7 cellular contexts compared by ENCODE assay signal in genomic region chr19:13095934-13096890, GRCh38. TPM values are rescaled to one million over a fixed set of nuclear protein-coding genes. Genes with fewer than 3 reads are reported as not detected.
A peak's percentile ranks its signal among the peaks of the same experiment; 100 is the strongest.
DNase-seq lines count a peak whose midpoint lies in the region; TF ChIP-seq lines count a peak whose summit lies in the region.

No MANE protein-coding gene starts in this region.

- H3K4me3 ChIP-seq in esophagus squamous epithelium (peak overlapping the region in 3 of 4 donors; percentile 19 to 47 (median 23)), smooth muscle cell (no peak overlapping the region)

- DNase-seq in HUDEP-2 (lab: John Stamatoyannopoulos, UW; ENCODE audit: unreplicated experiment in 76 of 76) (peak in 64 of 76 experiments; percentile 34 to 89 (median 68)), SHP77 treated with DMSO at 0.1 percent for 48 hours (lab: John Stamatoyannopoulos, UW) (peak; percentile 38), esophagus squamous epithelium (lab: John Stamatoyannopoulos, UW) (no peak), smooth muscle cell (lab: John Stamatoyannopoulos, UW; ENCODE audit: unreplicated experiment) (no peak), NCI-H2107 treated with DMSO at 0.1 percent for 48 hours (lab: John Stamatoyannopoulos, UW; ENCODE audit: unreplicated experiment) (no peak), amniotic stem cell (lab: John Stamatoyannopoulos, UW) (no peak), NCI-H524 treated with DMSO at 0.1 percent for 48 hours (lab: John Stamatoyannopoulos, UW) (no peak)

- H3F3A ChIP-seq in smooth muscle cell (ENCODE audit: low read depth), result peaks cover 14% of the 10 kb centered on the region

- H3K79me2 ChIP-seq in smooth muscle cell (ENCODE audit: low read depth), result no peaks in the 10 kb centered on the region

- H3K27me3 ChIP-seq in esophagus squamous epithelium, result peaks cover 0 to 9% (median 0%) of the 10 kb centered on the region in 4 donors
- peaks cover 48% of the 10 kb centered on the region for H3K27me3 ChIP-seq in smooth muscle cell (ENCODE audit: low read depth)

- no peaks in the 10 kb centered on the region for H3K9me3 ChIP-seq in esophagus squamous epithelium
- H3K9me3 ChIP-seq in smooth muscle cell (replicated peaks; ENCODE audit: low read depth), result no peaks in the 10 kb centered on the region

- no peak overlapping the region for H3K9ac ChIP-seq in smooth muscle cell (ENCODE audit: low read depth)

- H4K20me1 ChIP-seq in smooth muscle cell (ENCODE audit: low read depth), result peaks cover 11% of the 10 kb centered on the region

- H3K27ac ChIP-seq in esophagus squamous epithelium (peak overlapping the region; percentile 33 to 94 (median 88)), smooth muscle cell (ENCODE audit: low read depth) (no peak overlapping the region)

- TF ChIP-seq CTCF in esophagus squamous epithelium (IDR thresholded peaks at IDR 0.05), result peak in 3 of 6 experiments; percentile 6 to 24 (median 23)
- peak; percentile 26 for TF ChIP-seq CTCF in smooth muscle cell (IDR thresholded peaks at IDR 0.05; ENCODE audit: borderline replicate concordance, insufficient read depth, poor library complexity, severe bottlenecking)

- no peak overlapping the region for H2AFZ ChIP-seq in smooth muscle cell (ENCODE audit: low read depth)

- peak overlapping the region; percentile 65 for H3K4me2 ChIP-seq in smooth muscle cell

- H3K36me3 ChIP-seq in esophagus squamous epithelium (peaks cover 0 to 42% (median 0%) of the 10 kb centered on the region in 3 donors), smooth muscle cell (ENCODE audit: low read depth) (no peaks in the 10 kb centered on the region)

- H3K4me1 ChIP-seq in esophagus squamous epithelium, result peaks cover 41 to 99% (median 63%) of the 10 kb centered on the region in 3 donors
- peaks cover 32% of the 10 kb centered on the region for H3K4me1 ChIP-seq in smooth muscle cell (ENCODE audit: low read depth)

- intact Hi-C loops in esophagus squamous epithelium (cut with DNase I), result no loop called here

- no peak for TF ChIP-seq POLR2A in esophagus squamous epithelium (IDR thresholded peaks at IDR 0.05)

- WGBS in esophagus squamous epithelium, 2 donors, result 46 to 65% methylated on average over 2 to 13 of the region's 44 CpGs
- WGBS in smooth muscle cell (ENCODE audit: low lambda C conversion rate), result 7% methylated on average over 30 of the region's 44 CpGs

RNA-seq across cellular contexts. Expression of gene LYL1, which starts 6.4 kb away (rescaled TPM):
- total RNA-seq in esophagus squamous epithelium (10 to 100 TPM in 1 of 4 donors, 1 to 10 TPM in 3; 2.1 to 13.0 (median 3.9) TPM), smooth muscle cell (2.2 and 2.8 TPM in 2 replicates)
- 2.1 and 3.2 TPM in 2 replicates for polyA plus RNA-seq in smooth muscle cell

RNA-seq across cellular contexts. Expression of gene TRMT1, which starts 20.3 kb away (rescaled TPM):
- 10 to 100 TPM; 19.4 to 42.5 (median 29.0) TPM for total RNA-seq in esophagus squamous epithelium
- 19.1 and 21.9 TPM in 2 replicates for total RNA-seq in smooth muscle cell
- 37.4 and 44.3 TPM in 2 replicates for polyA plus RNA-seq in smooth muscle cell

RNA-seq across cellular contexts. Expression of gene NACC1, which starts 21.9 kb away (rescaled TPM):
- total RNA-seq in esophagus squamous epithelium, result 10 to 100 TPM; 26.7 to 45.5 (median 37.1) TPM
- 34.1 and 44.6 TPM in 2 replicates for total RNA-seq in smooth muscle cell
- 9.9 and 12.8 TPM in 2 replicates for polyA plus RNA-seq in smooth muscle cell

RNA-seq across cellular contexts. Expression of gene STX10, which starts 54.0 kb away (rescaled TPM):
- total RNA-seq in esophagus squamous epithelium (10 to 100 TPM; 50.3 to 80.4 (median 69.3) TPM), smooth muscle cell (37.6 and 59.6 TPM in 2 replicates)
- 69.1 and 83.1 TPM in 2 replicates for polyA plus RNA-seq in smooth muscle cell

RNA-seq across cellular contexts. Expression of gene IER2, which starts 54.0 kb away (rescaled TPM):
- total RNA-seq in esophagus squamous epithelium (100 to 1,000 TPM in 1 of 4 donors, 10 to 100 TPM in 3; 46.5 to 118 (median 76.9) TPM), smooth muscle cell (113 and 118 TPM in 2 replicates)
- polyA plus RNA-seq in smooth muscle cell, result 732 and 766 TPM in 2 replicates

Comparison
In these comparisons a context has a peak if more than half of its experiments do, and no peak if none do; other contexts are left out.
1. DNase-seq: peak in HUDEP-2 (64 of 76) and SHP77 treated with DMSO at 0.1 percent for 48 hours (single experiment); none in esophagus squamous epithelium (single experiment), smooth muscle cell (single experiment), NCI-H2107 treated with DMSO at 0.1 percent for 48 hours (single experiment), amniotic stem cell (single experiment) and NCI-H524 treated with DMSO at 0.1 percent for 48 hours (single experiment).